Comparison of ENCODE assay signal across 26 cellular contexts in the genomic region with DNA sequence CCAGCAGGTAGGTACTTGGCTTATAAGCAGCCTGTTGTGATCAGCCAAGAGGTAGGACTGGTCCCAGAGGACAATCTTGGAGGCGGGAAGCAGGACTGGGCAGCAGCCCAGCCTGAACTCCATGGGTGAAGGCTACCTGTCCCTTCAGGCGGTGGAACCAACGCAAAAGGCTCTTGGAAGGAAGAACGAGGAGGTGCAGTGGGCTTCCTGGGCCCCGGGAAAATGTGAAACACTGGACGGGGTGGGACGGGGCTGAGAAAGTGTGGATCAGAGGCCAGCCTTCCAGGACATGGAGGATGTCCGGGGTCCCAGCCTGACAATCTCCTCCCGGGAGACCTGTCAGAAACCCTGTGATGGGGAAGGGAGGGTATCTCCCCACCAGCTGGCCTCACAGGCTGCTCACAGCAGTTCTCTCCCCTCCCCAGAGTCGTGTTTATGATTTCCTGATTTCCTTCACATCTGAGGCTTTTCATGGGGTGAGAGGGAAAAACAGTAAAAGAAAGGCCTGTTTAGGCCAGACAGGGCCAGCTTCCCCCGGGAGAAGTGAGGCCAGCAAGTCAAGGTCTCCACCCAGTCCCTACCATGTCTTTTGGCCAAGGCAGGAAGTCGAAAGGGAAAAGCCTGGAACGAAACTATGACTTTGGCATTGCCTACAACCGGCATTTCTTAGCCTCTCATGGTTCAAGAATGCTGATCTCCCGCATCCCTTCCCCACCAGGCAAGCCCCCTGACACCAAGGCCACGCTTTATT. TPM values are rescaled to one million over a fixed set of nuclear protein-coding genes. Genes with fewer than 3 reads are reported as not detected.
DNase-seq lines count a peak whose midpoint lies in the region; ATAC-seq and TF ChIP-seq lines count a peak whose summit lies in the region.
"Had no signal": no experiment of that assay in that cellular context is flagged by ENCODE, and none has a peak within 500 bp of the region (broad histone marks: within the 10 kb centered on the region; RNA-seq: fewer than 3 reads in every experiment).

No MANE protein-coding gene starts in this region.

- no peak overlapping the region for H3K4ac ChIP-seq in H9 (ENCODE audit: low read depth, low read length)

- H3K79me1 ChIP-seq in H9 (ENCODE audit: insufficient read depth, low read depth, low read length, poor library complexity, severe bottlenecking): no peaks in the 10 kb centered on the region

- H2BK20ac ChIP-seq in H9 (ENCODE audit: low read depth, low read length, poor library complexity, severe bottlenecking): no peak overlapping the region

- H2BK5ac ChIP-seq in H9 (ENCODE audit: insufficient read length, low read length): no peak overlapping the region

- H3K4me3 ChIP-seq in gastroesophageal sphincter: no peak overlapping the region
- H3K4me3 ChIP-seq in stomach: no peak overlapping the region
- H3K4me3 ChIP-seq: GM12878, PC-9 had no signal

- H2BK120ac ChIP-seq in H9 (ENCODE audit: low read depth, low read length, poor library complexity, severe bottlenecking): no peak overlapping the region

- H3K9me3 Mint-ChIP-seq in H9 (no peaks in the 10 kb centered on the region), natural killer cell (no peaks in the 10 kb centered on the region)
- H3K9me3 Mint-ChIP-seq: activated naive CD4-positive, alpha-beta T cell treated with anti-CD3 and anti-CD28 coated beads for 36 hours; naive thymus-derived CD8-positive, alpha-beta T cell had no signal

- H3K36me3 Mint-ChIP-seq in H9 (ENCODE audit: insufficient read depth in 1 of 3, low read depth in 3 of 3): no peaks in the 10 kb centered on the region
- H3K36me3 Mint-ChIP-seq in natural killer cell: peaks cover 23% of the 10 kb centered on the region
- H3K36me3 Mint-ChIP-seq: naive thymus-derived CD8-positive, alpha-beta T cell had no signal

- H3K27ac ChIP-seq in H9 (ENCODE audit: insufficient read length, low read depth, low read length) (no peak overlapping the region), gastroesophageal sphincter (peak overlapping the region in 3 of 4 donors; percentile 30 to 51 (median 42)), stomach (peak overlapping the region in 3 of 5 donors; percentile 19 to 42 (median 34))
- H3K27ac ChIP-seq: C4-2B, HL-60, PC-9, VCaP had no signal

- no peak overlapping the region for H3K4me3 Mint-ChIP-seq in H9
- H3K4me3 Mint-ChIP-seq in natural killer cell: peak overlapping the region; percentile 57
- H3K4me3 Mint-ChIP-seq: activated naive CD4-positive, alpha-beta T cell treated with anti-CD3 and anti-CD28 coated beads for 36 hours had no signal

- intact Hi-C loops in natural killer cell (cut with micrococcal nuclease): no loop called here
- intact Hi-C loops in stomach (cut with DNase I; ENCODE audit: low total_unique reads): no loop called here

- no peak overlapping the region for H2AFZ ChIP-seq in H9 (ENCODE audit: low read length)
- H2AFZ ChIP-seq: PC-9 had no signal

- no peak overlapping the region for H3K14ac ChIP-seq in H9 (ENCODE audit: insufficient read depth, low read length)

- H3T11ph ChIP-seq in H9 (ENCODE audit: low read length): no peak overlapping the region

- WGBS in H9 (ENCODE audit: extremely low coverage, insufficient read length, low lambda C conversion rate): no CpG with 5 or more reads among the region's 16 CpGs
- WGBS in gastroesophageal sphincter (ENCODE audit: low coverage in 1 of 2), 2 donors: 33 to 43% methylated on average over 2 to 6 of the region's 16 CpGs
- 58 to 77% (median 70%) methylated on average over 16 of the region's 16 CpGs for WGBS in stomach, 5 donors

- H3K23ac ChIP-seq in H9 (ENCODE audit: insufficient read length, low read depth, low read length): no peak overlapping the region

- H3K18ac ChIP-seq in H9 (ENCODE audit: insufficient read length, low read depth, low read length): no peak overlapping the region

- no peaks in the 10 kb centered on the region for H3K79me2 ChIP-seq in H9 (ENCODE audit: insufficient read depth, low read length)

- H3K4me2 ChIP-seq in H9 (ENCODE audit: insufficient read depth, insufficient read length, low read length): no peak overlapping the region
- H3K4me2 ChIP-seq: PC-9 had no signal

- no peak overlapping the region for H2BK12ac ChIP-seq in H9 (ENCODE audit: insufficient read length, low read depth, low read length)

- H3K4me1 Mint-ChIP-seq in H9 (peaks cover 0 to 3% of the 10 kb centered on the region in 2 experiments; a peak in 2 of 4 replicates), natural killer cell (peaks cover 85 to 99% of the 10 kb centered on the region in 2 donors)

- no peak overlapping the region for H4K91ac ChIP-seq in H9 (ENCODE audit: insufficient read length, low read depth, low read length)

- DNase-seq in H9: no peak
- no peak for DNase-seq in natural killer cell
- no peak for DNase-seq in stomach
- DNase-seq in NCI-H1105 treated with DMSO at 0.1 percent for 48 hours (lab: John Stamatoyannopoulos, UW): no peak
- DNase-seq in NCI-H1930 (lab: John Stamatoyannopoulos, UW): no peak
- no peak for DNase-seq in islet precursor cell
- DNase-seq in DMS114 treated with DMSO at 0.1 percent for 48 hours (lab: John Stamatoyannopoulos, UW; ENCODE audit: unreplicated experiment): no peak
- DNase-seq: activated CD4-positive, alpha-beta T cell treated with anti-CD3 and anti-CD28 coated beads, Interleukin-2, amount 50 U/mL, for 4 hours; activated naive CD4-positive, alpha-beta T cell treated with anti-CD3 and anti-CD28 coated beads for 36 hours; activated T-cell treated with anti-CD3 and anti-CD28 coated beads for 4 hours; cerebellar nuclear complex; DMS 273 treated with DMSO at 0.1 percent for 48 hours; head of caudate nucleus; MM.1S; naive thymus-derived CD8-positive, alpha-beta T cell; NCI-H1694; NCI-H226; PC-9; stimulated activated CD4-positive, alpha-beta T cell treated with anti-CD3 and anti-CD28 coated beads, Interleukin-15, amount 100 ng/mL, for 24 hours; T-helper 2 cell had no signal

- no peak overlapping the region for H3K9ac ChIP-seq in H9 (ENCODE audit: extremely low read depth, insufficient read length, low read length)

- no peaks in the 10 kb centered on the region for H3K9me3 ChIP-seq in H9 (ENCODE audit: control insufficient read depth, low read depth, low read length)
- no peaks in the 10 kb centered on the region for H3K9me3 ChIP-seq in gastroesophageal sphincter
- H3K9me3 ChIP-seq in stomach: no peaks in the 10 kb centered on the region

- ATAC-seq in gastroesophageal sphincter: peak; percentile 18
- ATAC-seq in natural killer cell: no peak
- ATAC-seq: GM12878; naive thymus-derived CD8-positive, alpha-beta T cell had no signal

- no peaks in the 10 kb centered on the region for H4K20me1 ChIP-seq in H9 (ENCODE audit: control insufficient read depth, insufficient read depth, insufficient read length)

- H3K27me3 Mint-ChIP-seq in H9 (ENCODE audit: low read depth) (peaks cover 2% of the 10 kb centered on the region; the same call in 1 of the 2 replicates), natural killer cell (ENCODE audit: low read depth in 2 of 2) (no peaks in the 10 kb centered on the region)

- no peak overlapping the region for H4K5ac ChIP-seq in H9 (ENCODE audit: insufficient read length, low read depth, low read length)

- H3K36me3 ChIP-seq in gastroesophageal sphincter: no peaks in the 10 kb centered on the region
- H3K36me3 ChIP-seq in stomach: no peaks in the 10 kb centered on the region

- no peak overlapping the region for H4K8ac ChIP-seq in H9 (replicated peaks; ENCODE audit: insufficient read length, low read depth, low read length)

- TF ChIP-seq POLR2A in gastroesophageal sphincter (IDR thresholded peaks at IDR 0.05) (no peak), stomach (IDR thresholded peaks at IDR 0.05) (no peak)

- H3K27ac Mint-ChIP-seq in H9: peak overlapping the region in 2 of 3 experiments; percentile 49 to 91; a peak in 3 of 7 replicates
- peak overlapping the region; percentile 94 to 96 for H3K27ac Mint-ChIP-seq in natural killer cell
- H3K27ac Mint-ChIP-seq: activated naive CD4-positive, alpha-beta T cell treated with anti-CD3 and anti-CD28 coated beads for 36 hours had no signal

- H3K4me1 ChIP-seq in H9 (ENCODE audit: insufficient read depth, low read length): no peaks in the 10 kb centered on the region
- H3K4me1 ChIP-seq in gastroesophageal sphincter: peaks cover 0 to 29% (median 13%) of the 10 kb centered on the region in 3 donors
- H3K4me1 ChIP-seq in stomach: peaks cover 0 to 7% (median 0%) of the 10 kb centered on the region in 4 donors

- H3K56ac ChIP-seq in H9 (ENCODE audit: insufficient read length, low read depth, low read length): no peak overlapping the region

- H3K23me2 ChIP-seq in H9 (ENCODE audit: insufficient read length, low read depth, low read length, poor library complexity, severe bottlenecking): no peaks in the 10 kb centered on the region

- no peak overlapping the region for H2AK5ac ChIP-seq in H9 (ENCODE audit: insufficient read length, low read length)

- H3K27me3 ChIP-seq in H9 (ENCODE audit: insufficient read depth, low read length) (no peaks in the 10 kb centered on the region), gastroesophageal sphincter (peaks cover 5% of the 10 kb centered on the region), stomach (peaks cover 0 to 4% (median 0%) of the 10 kb centered on the region in 3 donors)

- TF ChIP-seq CTCF in H9 (conservative IDR thresholded peaks at IDR 0.05) (no peak), gastroesophageal sphincter (IDR thresholded peaks at IDR 0.05) (no peak), natural killer cell (IDR thresholded peaks at IDR 0.05) (no peak), stomach (IDR thresholded peaks at IDR 0.05) (no peak)

- H2BK15ac ChIP-seq in H9 (ENCODE audit: low read depth, low read length): no peak overlapping the region

- TF ChIP-seq EP300 in gastroesophageal sphincter (IDR thresholded peaks at IDR 0.05) (no peak), stomach (IDR thresholded peaks at IDR 0.05) (no peak)

RNA-seq across cellular contexts. Expression of a gene that starts 11.3 kb away (rescaled TPM):
- total RNA-seq in H9 (2021) (0.66 and 0.83 TPM in 2 replicates), gastroesophageal sphincter (10 to 100 TPM in 3 of 4 donors, 1 to 10 TPM in 1; 9.7 to 25.4 (median 13.0) TPM), natural killer cell (10 to 100 TPM; 40.7 to 99.1 (median 63.2) TPM), stomach (10 to 100 TPM in 1 of 5 donors, 1 to 10 TPM in 3, under 1 TPM in 1; 0.45 to 46.1 (median 6.4) TPM)
- polyA plus RNA-seq in stomach: 1 to 10 TPM in 2 of 3 donors, under 1 TPM in 1; 0.73 to 2.6 (median 1.2) TPM
- total RNA-seq: activated naive CD4-positive, alpha-beta T cell treated with anti-CD3 and anti-CD28 coated beads for 36 hours; fibroblast of lung; PC-9 had no signal
